ENCODE assay signal across 11 cellular contexts in the genomic region with DNA sequence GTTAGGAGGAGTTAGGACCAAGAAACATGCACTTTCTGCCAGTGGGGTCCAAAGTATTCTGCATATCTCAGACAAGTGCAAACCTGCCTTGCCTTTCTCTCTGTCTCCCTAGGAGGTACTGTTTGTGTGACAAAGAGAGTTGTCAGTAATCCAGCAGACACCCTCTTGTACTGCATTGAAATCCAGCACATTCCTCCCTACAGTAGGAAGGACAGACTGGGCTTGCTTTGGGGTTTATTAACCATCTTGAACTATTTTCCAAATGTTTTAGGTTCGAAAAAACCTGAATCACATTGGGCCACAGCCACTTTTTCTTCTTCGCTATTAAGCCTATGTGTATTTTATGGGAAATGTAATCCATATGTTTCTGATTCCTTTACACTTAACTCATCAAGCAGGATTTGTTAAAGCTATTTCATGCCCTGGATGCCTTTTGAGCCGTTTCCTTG.
DNase-seq lines count a peak whose midpoint lies in the region; ATAC-seq lines count a peak whose summit lies in the region.
"Had no signal": no experiment of that assay in that cellular context is flagged by ENCODE, and none has a peak within 500 bp of the region (broad histone marks: within the 10 kb centered on the region; RNA-seq: fewer than 3 reads in every experiment).

No MANE protein-coding gene starts in this region.

- no peak overlapping the region for H3K4me2 ChIP-seq in mesenchymal stem cell (ENCODE audit: low read length, poor library complexity, severe bottlenecking)

- no peak overlapping the region for H3K4me3 ChIP-seq in mesenchymal stem cell (ENCODE audit: insufficient read depth in 1 of 2, low read depth in 1 of 2, low read length in 2 of 2)
- H3K4me3 ChIP-seq: thoracic aorta had no signal

- ATAC-seq in HG02571 (IDR thresholded peaks at IDR 0.05; ENCODE audit: unreplicated experiment) (no peak), GM21423 (IDR thresholded peaks at IDR 0.05; ENCODE audit: unreplicated experiment) (no peak)

- H3K9ac ChIP-seq in mesenchymal stem cell (ENCODE audit: low read length), result peak overlapping the region; percentile 33

- H3K18ac ChIP-seq in mesenchymal stem cell (ENCODE audit: low read depth in 1 of 2, low read length in 2 of 2), result no peak overlapping the region

- H2AFZ ChIP-seq in mesenchymal stem cell (ENCODE audit: low read depth, low read length), result no peak overlapping the region

- no peak overlapping the region for H2BK12ac ChIP-seq in mesenchymal stem cell (ENCODE audit: low read length in 2 of 2)

- H4K8ac ChIP-seq in mesenchymal stem cell (ENCODE audit: low read length), result no peak overlapping the region

- no peaks in the 10 kb centered on the region for H3K9me3 ChIP-seq in mesenchymal stem cell (ENCODE audit: control insufficient read depth, low read length)
- H3K9me3 ChIP-seq: thoracic aorta had no signal

- intact Hi-C loops in posterior cingulate gyrus (cut with DNase I), result no loop called here

- H3K36me3 ChIP-seq in mesenchymal stem cell (ENCODE audit: control insufficient read depth in 1 of 2, insufficient read depth in 2 of 2, low read depth in 1 of 2, low read length in 2 of 2), result no peaks in the 10 kb centered on the region
- H3K36me3 ChIP-seq: thoracic aorta had no signal

- no peak overlapping the region for H3K14ac ChIP-seq in mesenchymal stem cell (ENCODE audit: low read length in 2 of 2)

- no peaks in the 10 kb centered on the region for H3K79me1 ChIP-seq in mesenchymal stem cell (replicated peaks; ENCODE audit: low read length, poor library complexity, severe bottlenecking)

- no peak overlapping the region for H3K4ac ChIP-seq in mesenchymal stem cell (ENCODE audit: low read depth in 1 of 2, low read length in 2 of 2)

- DNase-seq in AG20443 (ENCODE audit: low spot score) (peak; percentile 52), M059J (ENCODE audit: low read depth) (peak; percentile 67), dedifferentiated amniotic fluid mesenchymal stem cell (ENCODE audit: extremely low spot score) (peak; percentile 62), mesenchymal stem cell (peak; percentile 36), germinal center (ENCODE audit: low spot score) (no peak), posterior cingulate gyrus (no peak)
- DNase-seq: activated B cell treated with CpG ODN at 0.5 μM for 24 hours, NCI-H446 treated with DMSO at 0.1 percent for 48 hours had no signal

- peak overlapping the region; percentile 77 for H3K27ac ChIP-seq in mesenchymal stem cell (ENCODE audit: low read length, poor library complexity, severe bottlenecking)
- H3K27ac ChIP-seq: thoracic aorta had no signal

- H3K4me1 ChIP-seq in mesenchymal stem cell (ENCODE audit: control insufficient read depth, insufficient read depth, low read depth, low read length), result peaks cover 3% of the 10 kb centered on the region

- no peak overlapping the region for H3K23ac ChIP-seq in mesenchymal stem cell (ENCODE audit: low read length in 2 of 2)

- no peak overlapping the region for H2BK5ac ChIP-seq in mesenchymal stem cell (ENCODE audit: low read depth, low read length, poor library complexity, severe bottlenecking)

- H4K91ac ChIP-seq in mesenchymal stem cell (ENCODE audit: low read length), result no peak overlapping the region

- no peak overlapping the region for H2BK15ac ChIP-seq in mesenchymal stem cell (ENCODE audit: low read depth, poor library complexity, severe bottlenecking)

- no peaks in the 10 kb centered on the region for H3K27me3 ChIP-seq in mesenchymal stem cell (ENCODE audit: control insufficient read depth in 1 of 2, insufficient read depth in 1 of 2, low read length in 2 of 2)

- H2AK5ac ChIP-seq in mesenchymal stem cell (ENCODE audit: low read length, severe bottlenecking), result no peak overlapping the region

- WGBS in mesenchymal stem cell, result no CpG with 5 or more reads among the region's 3 CpGs

- no peak overlapping the region for H2BK120ac ChIP-seq in mesenchymal stem cell (ENCODE audit: low read depth, low read length)

Comparison
In these comparisons a context has a peak if more than half of its experiments do, and no peak if none do; other contexts are left out.
1. DNase-seq: peak in AG20443 (single experiment), M059J (single experiment), dedifferentiated amniotic fluid mesenchymal stem cell (single experiment) and mesenchymal stem cell (single experiment); none in germinal center (single experiment) and posterior cingulate gyrus (0 of 10).